In the genomic region with DNA sequence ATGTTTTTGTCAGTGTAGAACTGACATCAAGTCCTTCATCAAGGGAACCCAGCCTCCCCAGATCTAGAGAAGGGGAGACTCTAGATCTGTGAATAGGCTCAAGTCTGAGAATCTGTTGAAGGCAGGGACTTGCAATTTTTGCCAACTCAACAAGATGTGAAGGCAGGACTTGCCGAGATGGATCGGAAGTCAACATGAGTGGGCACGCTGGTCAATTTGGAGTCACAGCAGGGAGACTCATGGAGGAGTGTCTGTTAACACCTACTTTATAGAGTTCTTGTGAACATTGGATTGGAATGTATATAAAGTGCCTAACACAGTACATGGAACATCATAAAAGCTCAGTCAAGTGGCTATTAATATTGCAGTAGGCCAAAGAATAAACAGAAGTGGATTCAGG, we compare ENCODE assay signal across 19 cellular contexts.
"Had no signal": no experiment of that assay in that cellular context is flagged by ENCODE, and none has a peak within 500 bp of the region (broad histone marks: within the 10 kb centered on the region; RNA-seq: fewer than 3 reads in every experiment).

No MANE protein-coding gene starts in this region.

- H3K9me3 Mint-ChIP-seq: activated naive CD8-positive, alpha-beta T cell treated with anti-CD3 and anti-CD28 coated beads for 36 hours; naive B cell; neural crest cell had no signal

- H3K4me3 Mint-ChIP-seq: activated naive CD8-positive, alpha-beta T cell treated with anti-CD3 and anti-CD28 coated beads for 36 hours; endodermal cell; neural crest cell had no signal

- H2AFZ ChIP-seq: hepatocyte had no signal

- H3K4me3 ChIP-seq: colonic mucosa, hepatocyte, mucosa of descending colon, tibial nerve had no signal

- FAIRE-seq: urothelium cell line had no signal

- H3K4me2 ChIP-seq: hepatocyte had no signal

- H3K79me2 ChIP-seq: hepatocyte had no signal

- H3K27me3 ChIP-seq: colonic mucosa, foreskin keratinocyte, hepatocyte, tibial nerve had no signal

- DNase-seq: activated CD4-positive, alpha-beta T cell treated with anti-CD3 and anti-CD28 coated beads, Interleukin-2, amount 50 U/mL, for 4 hours; activated naive CD4-positive, alpha-beta T cell; activated naive CD8-positive, alpha-beta T cell treated with anti-CD3 and anti-CD28 coated beads for 36 hours; amygdala; central memory CD4-positive, alpha-beta T cell; colonic mucosa; endodermal cell; foreskin keratinocyte; left cardiac atrium; mesenchymal stem cell; mucosa of descending colon; naive B cell; stimulated activated CD4-positive, alpha-beta T cell treated with anti-CD3 and anti-CD28 coated beads, Interleukin-2, amount 100 ng/mL, for 24 hours; stimulated activated naive CD8-positive, alpha-beta T cell treated with anti-CD3 and anti-CD28 coated beads, Interleukin-15, Interleukin-2, amounts not matched to agents 100 U/mL and 50 U/mL, for 24 hours; substantia nigra had no signal

- H3K27ac Mint-ChIP-seq: activated naive CD8-positive, alpha-beta T cell treated with anti-CD3 and anti-CD28 coated beads for 36 hours; endodermal cell had no signal

- H3K9me3 ChIP-seq: colonic mucosa, mucosa of descending colon, tibial nerve had no signal

- H3K27me3 Mint-ChIP-seq: activated naive CD8-positive, alpha-beta T cell treated with anti-CD3 and anti-CD28 coated beads for 36 hours; naive B cell had no signal

- H3K4me1 ChIP-seq: colonic mucosa had no signal

- H3K27ac ChIP-seq: colonic mucosa, foreskin keratinocyte, hepatocyte, tibial nerve had no signal

- ATAC-seq: foreskin keratinocyte; left cardiac atrium; mucosa of descending colon; stimulated activated naive CD8-positive, alpha-beta T cell treated with anti-CD3 and anti-CD28 coated beads, Interleukin-15, Interleukin-2, amounts not matched to agents 100 U/mL and 50 U/mL, for 24 hours had no signal

- H3K4me1 Mint-ChIP-seq: endodermal cell had no signal
